In genomic region chr4:52658671-52659015, GRCh38 we compare ENCODE assay signal across 7 cellular contexts. TPM values are rescaled to one million over a fixed set of nuclear protein-coding genes. Genes with fewer than 3 reads are reported as not detected.
DNase-seq lines count a peak whose midpoint lies in the region; ATAC-seq lines count a peak whose summit lies in the region.

No MANE protein-coding gene starts in this region.

- no peak for DNase-seq in activated naive CD8-positive, alpha-beta T cell treated with anti-CD3 and anti-CD28 coated beads, Interleukin-2, amount 10 ng/mL, durations not matched to agents 7 days and 5 days
- no peak for DNase-seq in DMS114 treated with DMSO at 0.1 percent for 48 hours (lab: John Stamatoyannopoulos, UW; ENCODE audit: unreplicated experiment)
- DNase-seq in stimulated activated CD4-positive, alpha-beta T cell treated with anti-CD3 and anti-CD28 coated beads, Interleukin-4, amount 100 ng/mL, for 1 hour = no peak

- H3K9me3 ChIP-seq in iPS-18c (ENCODE audit: control insufficient read depth, insufficient read depth, low read length) = peaks cover 6% of the 10 kb centered on the region

- H3K27ac Mint-ChIP-seq in activated naive CD8-positive, alpha-beta T cell treated with anti-CD3 and anti-CD28 coated beads, Interleukin-2, amount 10 ng/mL, durations not matched to agents 7 days and 5 days = no peak overlapping the region
- H3K27ac Mint-ChIP-seq in stimulated activated naive CD8-positive, alpha-beta T cell treated with anti-CD3 and anti-CD28 coated beads, Interleukin-15, Interleukin-2, amounts not matched to agents 100 ng/mL and 50 ng/mL, for 24 hours = no peak overlapping the region

- ATAC-seq in GM19025 (IDR thresholded peaks at IDR 0.05; ENCODE audit: low read depth, unreplicated experiment) (peak; percentile 6), HG03135 (IDR thresholded peaks at IDR 0.05; ENCODE audit: unreplicated experiment) (peak; percentile 19)
- ATAC-seq in activated naive CD8-positive, alpha-beta T cell treated with anti-CD3 and anti-CD28 coated beads, Interleukin-2, amount 10 ng/mL, durations not matched to agents 7 days and 5 days (ENCODE audit: low read depth) = no peak

- peaks cover 7% of the 10 kb centered on the region for H3K4me1 Mint-ChIP-seq in activated naive CD8-positive, alpha-beta T cell treated with anti-CD3 and anti-CD28 coated beads, Interleukin-2, amount 10 ng/mL, durations not matched to agents 7 days and 5 days
- H3K4me1 Mint-ChIP-seq in stimulated activated naive CD8-positive, alpha-beta T cell treated with anti-CD3 and anti-CD28 coated beads, Interleukin-15, Interleukin-2, amounts not matched to agents 100 ng/mL and 50 ng/mL, for 24 hours (ENCODE audit: low read depth) = peaks cover 11% of the 10 kb centered on the region

- H3K4me3 Mint-ChIP-seq in activated naive CD8-positive, alpha-beta T cell treated with anti-CD3 and anti-CD28 coated beads, Interleukin-2, amount 10 ng/mL, durations not matched to agents 7 days and 5 days = peak overlapping the region; percentile 80
- H3K4me3 Mint-ChIP-seq in stimulated activated naive CD8-positive, alpha-beta T cell treated with anti-CD3 and anti-CD28 coated beads, Interleukin-15, Interleukin-2, amounts not matched to agents 100 ng/mL and 50 ng/mL, for 24 hours = peak overlapping the region; percentile 76

- H3K9me3 Mint-ChIP-seq in activated naive CD8-positive, alpha-beta T cell treated with anti-CD3 and anti-CD28 coated beads, Interleukin-2, amount 10 ng/mL, durations not matched to agents 7 days and 5 days = no peaks in the 10 kb centered on the region
- H3K9me3 Mint-ChIP-seq in stimulated activated naive CD8-positive, alpha-beta T cell treated with anti-CD3 and anti-CD28 coated beads, Interleukin-15, Interleukin-2, amounts not matched to agents 100 ng/mL and 50 ng/mL, for 24 hours = peaks cover 3% of the 10 kb centered on the region

- H3K4me3 ChIP-seq in iPS-18c (ENCODE audit: insufficient read depth, low read depth, low read length) = peak overlapping the region; percentile 77

- H3K36me3 Mint-ChIP-seq in activated naive CD8-positive, alpha-beta T cell treated with anti-CD3 and anti-CD28 coated beads, Interleukin-2, amount 10 ng/mL, durations not matched to agents 7 days and 5 days = peaks cover 9% of the 10 kb centered on the region
- H3K36me3 Mint-ChIP-seq in stimulated activated naive CD8-positive, alpha-beta T cell treated with anti-CD3 and anti-CD28 coated beads, Interleukin-15, Interleukin-2, amounts not matched to agents 100 ng/mL and 50 ng/mL, for 24 hours (ENCODE audit: low read depth) = peaks cover 4% of the 10 kb centered on the region

- POLR2A ChIA-PET in activated naive CD8-positive, alpha-beta T cell treated with anti-CD3 and anti-CD28 coated beads, Interleukin-2, amount 10 ng/mL, durations not matched to agents 7 days and 5 days (lab: Charles Lee) = interaction anchor here (5.6 kb wide), 1 partner anchor 54 kb away, joined by 31 read pairs; no protein-coding TSS in a partner anchor

- peaks cover 9% of the 10 kb centered on the region for H3K27me3 Mint-ChIP-seq in activated naive CD8-positive, alpha-beta T cell treated with anti-CD3 and anti-CD28 coated beads, Interleukin-2, amount 10 ng/mL, durations not matched to agents 7 days and 5 days
- H3K27me3 Mint-ChIP-seq in stimulated activated naive CD8-positive, alpha-beta T cell treated with anti-CD3 and anti-CD28 coated beads, Interleukin-15, Interleukin-2, amounts not matched to agents 100 ng/mL and 50 ng/mL, for 24 hours = peaks cover 13% of the 10 kb centered on the region

RNA-seq across cellular contexts. Expression of gene USP46, which starts 0.5 kb away (rescaled TPM):
- 1 to 10 TPM; 8.3 to 9.1 TPM for total RNA-seq in activated naive CD8-positive, alpha-beta T cell treated with anti-CD3 and anti-CD28 coated beads, Interleukin-2, amount 10 ng/mL, durations not matched to agents 7 days and 5 days
